8 cellular contexts compared by ENCODE assay signal in genomic region chr9:36102742-36103495, GRCh38. TPM values are rescaled to one million over a fixed set of nuclear protein-coding genes. Genes with fewer than 3 reads are reported as not detected.
DNase-seq lines count a peak whose midpoint lies in the region; ATAC-seq and TF ChIP-seq lines count a peak whose summit lies in the region.

No MANE protein-coding gene starts in this region.

- no peaks in the 10 kb centered on the region for H4K20me1 ChIP-seq in OCI-LY3 (ENCODE audit: insufficient read depth, low read length)

- H3K9me3 ChIP-seq in HUES48 (ENCODE audit: control insufficient read depth, insufficient read depth, low read length) (no peaks in the 10 kb centered on the region), OCI-LY3 (ENCODE audit: insufficient read depth, low read length) (no peaks in the 10 kb centered on the region), esophagus squamous epithelium (no peaks in the 10 kb centered on the region)

- H3K36me3 ChIP-seq in HUES48 (ENCODE audit: control insufficient read depth, insufficient read depth, low read length), result no peaks in the 10 kb centered on the region
- no peaks in the 10 kb centered on the region for H3K36me3 ChIP-seq in OCI-LY3 (replicated peaks; ENCODE audit: low read depth, low read length)
- H3K36me3 ChIP-seq in esophagus squamous epithelium, result no peaks in the 10 kb centered on the region

- H3K4me3 Mint-ChIP-seq in naive thymus-derived CD8-positive, alpha-beta T cell, result no peak overlapping the region

- TF ChIP-seq POLR2A in esophagus squamous epithelium (IDR thresholded peaks at IDR 0.05), result no peak

- in situ Hi-C loops in GM13976 (cut with MboI; ENCODE audit: low sequenced_read_pairs, unreplicated experiment), result loop anchor here (5.0 kb wide), 1 partner anchor 64 kb away; the partner anchor contains the start of gene CCIN

- peaks cover 0 to 4% (median 0%) of the 10 kb centered on the region in 3 donors for H3K36me3 Mint-ChIP-seq in naive thymus-derived CD8-positive, alpha-beta T cell

- no peak overlapping the region for H2AFZ ChIP-seq in OCI-LY3 (ENCODE audit: low read depth, low read length)

- H3K4me2 ChIP-seq in OCI-LY3 (ENCODE audit: low read length), result no peak overlapping the region

- no peaks in the 10 kb centered on the region for H3K27me3 ChIP-seq in HUES48 (ENCODE audit: control insufficient read depth, insufficient read depth, low read length)
- no peaks in the 10 kb centered on the region for H3K27me3 ChIP-seq in OCI-LY3 (ENCODE audit: low read depth, low read length)
- no peaks in the 10 kb centered on the region for H3K27me3 ChIP-seq in esophagus squamous epithelium

- H3K79me2 ChIP-seq in OCI-LY3 (ENCODE audit: low read length), result no peaks in the 10 kb centered on the region

- intact Hi-C loops in esophagus squamous epithelium (cut with DNase I), result loop anchor here (2.0 kb wide), 1 partner anchor 64 kb away; no protein-coding TSS in a partner anchor

- DNase-seq in GM13976 (ENCODE audit: low spot score) (peak; percentile 79), activated T-cell treated with anti-CD3 and anti-CD28 coated beads for 24 hours (ENCODE audit: low read depth) (peak; percentile 79), esophagus squamous epithelium (lab: John Stamatoyannopoulos, UW) (peak; percentile 38)
- peak; percentile 73 to 94 (median 84) for DNase-seq in naive thymus-derived CD8-positive, alpha-beta T cell
- peak; percentile 66 to 84 (median 80) for DNase-seq in stimulated activated naive CD4-positive, alpha-beta T cell (lab: John Stamatoyannopoulos, UW)

- peak; percentile 100 for ATAC-seq in naive thymus-derived CD8-positive, alpha-beta T cell

- POLR2A ChIA-PET in naive thymus-derived CD8-positive, alpha-beta T cell (lab: Charles Lee), result interaction anchor here (0.7 to 1.5 kb wide), 5 partner anchors 11 to 64 kb away, joined by 3 to 5 read pairs (median 3); no protein-coding TSS in a partner anchor

- H3K27me3 Mint-ChIP-seq in naive thymus-derived CD8-positive, alpha-beta T cell, result no peaks in the 10 kb centered on the region

- H3K9ac ChIP-seq in HUES48 (ENCODE audit: low read depth, low read length) (no peak overlapping the region), OCI-LY3 (ENCODE audit: low read length) (no peak overlapping the region)

- peak; percentile 90 for TF ChIP-seq CTCF in 22Rv1 (IDR thresholded peaks at IDR 0.05)
- peak; percentile 71 for TF ChIP-seq CTCF in GM13976 (IDR thresholded peaks at IDR 0.05; ENCODE audit: borderline replicate concordance, control extremely low read depth, extremely low read depth, insufficient read depth, missing control alignments)
- peak; percentile 89 for TF ChIP-seq CTCF in OCI-LY3 (IDR thresholded peaks at IDR 0.05; ENCODE audit: low read depth, low read length)
- TF ChIP-seq CTCF in esophagus squamous epithelium (IDR thresholded peaks at IDR 0.05), result peak; percentile 71 to 85 (median 82)

- H3K27ac Mint-ChIP-seq in naive thymus-derived CD8-positive, alpha-beta T cell, result peak overlapping the region in 1 of 10 donors; percentile 21

- H3K4me3 ChIP-seq in HUES48 (ENCODE audit: low read depth, low read length) (no peak overlapping the region), OCI-LY3 (ENCODE audit: low read length) (no peak overlapping the region), esophagus squamous epithelium (no peak overlapping the region)

- peaks cover 1 to 9% (median 7%) of the 10 kb centered on the region in 4 donors for H3K4me1 Mint-ChIP-seq in naive thymus-derived CD8-positive, alpha-beta T cell

- H3K27ac ChIP-seq in 22Rv1 (peak overlapping the region; percentile 65), HUES48 (ENCODE audit: low read depth, low read length) (peak overlapping the region; percentile 71), OCI-LY3 (ENCODE audit: low read length) (no peak overlapping the region), esophagus squamous epithelium (no peak overlapping the region)

- H3K9me3 Mint-ChIP-seq in naive thymus-derived CD8-positive, alpha-beta T cell, result no peaks in the 10 kb centered on the region

- H3K4me1 ChIP-seq in HUES48 (ENCODE audit: control insufficient read depth, insufficient read depth, low read length) (peaks cover 17% of the 10 kb centered on the region), OCI-LY3 (ENCODE audit: low read length) (no peaks in the 10 kb centered on the region), esophagus squamous epithelium (peaks cover 0 to 10% (median 0%) of the 10 kb centered on the region in 3 donors)

- 70 to 72% methylated on average over 10 of the region's 10 CpGs for WGBS in esophagus squamous epithelium, 2 donors

RNA-seq across cellular contexts. Expression of gene GLIPR2, which starts 33.6 kb away (rescaled TPM):
- 10 to 100 TPM in 1 of 4 donors, 1 to 10 TPM in 2, under 1 TPM in 1; 0.61 to 13.4 (median 6.0) TPM for total RNA-seq in esophagus squamous epithelium
- 1 to 10 TPM; 7.0 to 7.6 TPM for total RNA-seq in naive thymus-derived CD8-positive, alpha-beta T cell
- 10 to 100 TPM; 43.2 to 78.9 (median 55.3) TPM for polyA plus RNA-seq in naive thymus-derived CD8-positive, alpha-beta T cell

Comparison
In these comparisons a context has a peak if more than half of its experiments do, and no peak if none do; other contexts are left out.
1. H3K27ac ChIP-seq: peak in 22Rv1 (single experiment) and HUES48 (single experiment); none in OCI-LY3 (single experiment) and esophagus squamous epithelium (0 of 4).
2. Peak in every context shown above with its lines, with median percentiles within 50 percentile points of each other: CTCF ChIP-seq and DNase-seq.